ENCODE assay signal across 13 cellular contexts in the genomic region with DNA sequence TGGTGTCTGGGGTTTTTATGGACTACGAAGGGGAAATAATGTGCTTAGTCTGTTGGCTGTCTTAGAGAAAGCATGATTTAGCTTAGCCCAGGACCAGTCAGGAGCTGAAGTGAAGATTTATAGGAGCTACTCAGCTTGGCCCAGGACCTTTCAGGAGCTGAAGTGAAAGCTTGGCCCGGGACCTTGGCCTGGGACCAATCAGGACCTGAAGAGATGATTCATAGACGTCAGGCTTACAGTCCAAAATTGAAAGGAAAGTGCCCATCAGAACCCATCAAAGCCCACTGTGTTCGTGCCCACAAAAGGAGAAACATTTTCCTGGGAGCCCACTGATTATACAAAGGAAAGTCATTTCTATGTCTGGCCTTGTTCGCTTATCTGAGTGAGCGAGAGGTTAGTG. TPM values are rescaled to one million over a fixed set of nuclear protein-coding genes. Genes with fewer than 3 reads are reported as not detected.
A peak's percentile ranks its signal among the peaks of the same experiment; 100 is the strongest.
DNase-seq lines count a peak whose midpoint lies in the region; ATAC-seq and TF ChIP-seq lines count a peak whose summit lies in the region.
"Had no signal": no experiment of that assay in that cellular context is flagged by ENCODE, and none has a peak within 500 bp of the region (broad histone marks: within the 10 kb centered on the region; RNA-seq: fewer than 3 reads in every experiment).

No MANE protein-coding gene starts in this region.

- peak overlapping the region; percentile 47; the same call in 1 of the 2 replicates for H2AFZ ChIP-seq in GM23338

- no peak overlapping the region for H3K27ac ChIP-seq in GM23338 (ENCODE audit: low read depth)
- peak overlapping the region in 4 of 5 donors; percentile 2 to 62 (median 34) for H3K27ac ChIP-seq in adrenal gland
- H3K27ac ChIP-seq in right atrium auricular region, result no peak overlapping the region
- H3K27ac ChIP-seq in tibial nerve, result peak overlapping the region in 3 of 4 donors; percentile 34 to 56 (median 41)
- H3K27ac ChIP-seq: cardiac muscle cell had no signal

- no peak for TF ChIP-seq EP300 in tibial nerve (IDR thresholded peaks at IDR 0.05)

- ATAC-seq in GM23338 (no peak), natural killer cell (no peak)
- ATAC-seq: WTC11 had no signal

- H3K4me1 ChIP-seq in GM23338 (ENCODE audit: insufficient read depth), result no peaks in the 10 kb centered on the region
- peaks cover 0 to 19% of the 10 kb centered on the region in 2 donors for H3K4me1 ChIP-seq in adrenal gland (replicated peaks in 1 of 2)
- peaks cover 0 to 10% of the 10 kb centered on the region in 2 donors for H3K4me1 ChIP-seq in right atrium auricular region
- peaks cover 0 to 40% (median 16%) of the 10 kb centered on the region in 4 donors for H3K4me1 ChIP-seq in tibial nerve

- no peak for TF ChIP-seq CTCF in GM23338 (conservative IDR thresholded peaks at IDR 0.05; ENCODE audit: low read depth in 2 of 2)
- no peak for TF ChIP-seq CTCF in adrenal gland (IDR thresholded peaks at IDR 0.05)
- TF ChIP-seq CTCF in right atrium auricular region (IDR thresholded peaks at IDR 0.05), result no peak
- no peak for TF ChIP-seq CTCF in tibial nerve (IDR thresholded peaks at IDR 0.05)
- TF ChIP-seq CTCF in natural killer cell (IDR thresholded peaks at IDR 0.05), result no peak

- H3K27me3 ChIP-seq in GM23338 (ENCODE audit: insufficient read depth) (no peaks in the 10 kb centered on the region), adrenal gland (no peaks in the 10 kb centered on the region), right atrium auricular region (no peaks in the 10 kb centered on the region), tibial nerve (no peaks in the 10 kb centered on the region)
- H3K27me3 ChIP-seq: cardiac muscle cell, transverse colon had no signal

- H3K4me1 Mint-ChIP-seq in GM23338 (peaks cover 2% of the 10 kb centered on the region; the same call in 2 of the 3 replicates), natural killer cell (no peaks in the 10 kb centered on the region)

- intact Hi-C loops in adrenal gland (cut with DNase I), result no loop called here
- intact Hi-C loops in natural killer cell (cut with micrococcal nuclease), result no loop called here

- H3K27ac Mint-ChIP-seq in GM23338 (no peak overlapping the region), natural killer cell (no peak overlapping the region)
- H3K27ac Mint-ChIP-seq: WTC11 had no signal

- H3K9me2 ChIP-seq in GM23338 (ENCODE audit: insufficient read depth), result 0 out of 2 replicates have a peak, but pooled peaks cover 3% of the 10 kb centered on the region

- H3K4me3 ChIP-seq in GM23338 (no peak overlapping the region), adrenal gland (no peak overlapping the region), right atrium auricular region (no peak overlapping the region), tibial nerve (no peak overlapping the region)
- H3K4me3 ChIP-seq: cardiac muscle cell, transverse colon had no signal

- peaks cover 32% of the 10 kb centered on the region for H3K9me3 Mint-ChIP-seq in GM23338
- H3K9me3 Mint-ChIP-seq in natural killer cell, result peaks cover 0 to 9% of the 10 kb centered on the region in 2 donors

- peaks cover 4% of the 10 kb centered on the region for H3K27me3 Mint-ChIP-seq in GM23338 (ENCODE audit: insufficient read depth, low read depth, poor library complexity)
- peaks cover 0 to 7% of the 10 kb centered on the region in 2 donors for H3K27me3 Mint-ChIP-seq in natural killer cell (ENCODE audit: low read depth in 2 of 2)

- no peak overlapping the region for H3K4me2 ChIP-seq in GM23338

- DNase-seq in GM23338 (ENCODE audit: low spot score), result no peak
- DNase-seq in adrenal gland, result peak; percentile 49 to 85 (median 75)
- peak; percentile 67 for DNase-seq in right atrium auricular region (ENCODE audit: low spot score)
- DNase-seq in tibial nerve (ENCODE audit: low spot score in 2 of 2), result peak in 1 of 2 donors; percentile 24
- no peak for DNase-seq in natural killer cell
- no peak for DNase-seq in AML-193 (lab: John Stamatoyannopoulos, UW)
- no peak for DNase-seq in DMS53 treated with DMSO at 0.1 percent for 48 hours (lab: John Stamatoyannopoulos, UW; ENCODE audit: unreplicated experiment)
- DNase-seq: effector memory CD4-positive, alpha-beta T cell; GOT3; NCI-H1092; transverse colon had no signal

- H3K36me3 Mint-ChIP-seq in GM23338 (ENCODE audit: low read depth), result peaks cover 24% of the 10 kb centered on the region
- H3K36me3 Mint-ChIP-seq in natural killer cell, result peaks cover 11% of the 10 kb centered on the region

- H3K4me3 Mint-ChIP-seq in GM23338 (no peak overlapping the region), natural killer cell (no peak overlapping the region)
- H3K4me3 Mint-ChIP-seq: WTC11 had no signal

- H3K36me3 ChIP-seq in GM23338 (ENCODE audit: insufficient read depth) (peaks cover 12% of the 10 kb centered on the region; the same call in 1 of the 2 replicates), adrenal gland (replicated peaks in 1 of 2) (no peaks in the 10 kb centered on the region), right atrium auricular region (no peaks in the 10 kb centered on the region), tibial nerve (no peaks in the 10 kb centered on the region)
- H3K36me3 ChIP-seq: cardiac muscle cell, transverse colon had no signal

- H4K20me1 ChIP-seq in GM23338 (replicated peaks; ENCODE audit: insufficient read depth), result no peaks in the 10 kb centered on the region

- no peaks in the 10 kb centered on the region for H3F3A ChIP-seq in GM23338 (replicated peaks; ENCODE audit: low read depth)

- TF ChIP-seq POLR2A in adrenal gland (IDR thresholded peaks at IDR 0.05) (no peak), tibial nerve (IDR thresholded peaks at IDR 0.05) (no peak)

- WGBS in adrenal gland, 4 donors, result 38 to 46% (median 44%) methylated on average over 6 of the region's 6 CpGs
- WGBS in tibial nerve, 2 donors, result 25 to 32% methylated on average over 6 of the region's 6 CpGs

- no peaks in the 10 kb centered on the region for H3K79me2 ChIP-seq in GM23338 (replicated peaks; ENCODE audit: insufficient read depth)

- no peaks in the 10 kb centered on the region for H3K9me3 ChIP-seq in adrenal gland (replicated peaks in 1 of 3)
- H3K9me3 ChIP-seq in right atrium auricular region, result peaks cover 0 to 21% of the 10 kb centered on the region in 2 donors
- peaks cover 0 to 20% (median 0%) of the 10 kb centered on the region in 4 donors for H3K9me3 ChIP-seq in tibial nerve

TF ChIP-seq in GM23338, 12 proteins besides CTCF, POLR2A, EP300 and RAD21 (continues in another document):
- TF ChIP-seq ZNF114 (CRISPR knock-in tag; IDR thresholded peaks at IDR 0.05), result no peak
- TF ChIP-seq ETS1 (IDR thresholded peaks at IDR 0.05), result no peak
- no peak for TF ChIP-seq JUNB (IDR thresholded peaks at IDR 0.05; ENCODE audit: unreplicated experiment)
- no peak for TF ChIP-seq NANOG (IDR thresholded peaks at IDR 0.05; ENCODE audit: borderline replicate concordance)

RNA-seq across cellular contexts. Expression of gene MSTO1, which starts 35.6 kb away (rescaled TPM):
- 25.9 and 35.4 TPM in 2 replicates for total RNA-seq in GM23338 (2014; rRNA removed; shearing (Covaris generic))
- 42.2 and 43.5 TPM in 2 replicates for polyA plus RNA-seq in GM23338 (2016; fragmentation: Nextera tagmentation; extraction: Ambion mirVana)
- 10 to 100 TPM in 5 of 8 donors, 1 to 10 TPM in 3; 1.1 to 50.5 (median 17.6) TPM for total RNA-seq in adrenal gland
- 10 to 100 TPM; 40.1 to 54.3 (median 44.0) TPM for polyA plus RNA-seq in adrenal gland
- 1 to 10 TPM; 4.4 to 4.8 TPM for total RNA-seq in right atrium auricular region
- 10 to 100 TPM; 16.4 to 41.4 (median 20.9) TPM for total RNA-seq in tibial nerve
- total RNA-seq in natural killer cell, result 10 to 100 TPM; 44.7 to 53.6 (median 46.7) TPM

RNA-seq across cellular contexts. Expression of gene YY1AP1, which starts 42.9 kb away (rescaled TPM):
- total RNA-seq in GM23338 (2014; rRNA removed; shearing (Covaris generic)), result 46.4 and 66.5 TPM in 2 replicates
- 18.8 and 21.2 TPM in 2 replicates for polyA plus RNA-seq in GM23338 (2016; fragmentation: Nextera tagmentation; extraction: Ambion mirVana)
- total RNA-seq in adrenal gland, result 10 to 100 TPM; 48.9 to 65.1 (median 57.9) TPM
- 10 to 100 TPM; 44.0 to 70.4 (median 57.8) TPM for polyA plus RNA-seq in adrenal gland
- 10 to 100 TPM; 54.0 to 90.8 TPM for total RNA-seq in right atrium auricular region
- total RNA-seq in tibial nerve, result 100 to 1,000 TPM; 170 to 253 (median 196) TPM
- total RNA-seq in natural killer cell, result 100 to 1,000 TPM; 115 to 133 (median 115) TPM

RNA-seq across cellular contexts. Expression of gene DAP3, which starts 43.2 kb away (rescaled TPM):
- 56.0 and 90.1 TPM in 2 replicates for total RNA-seq in GM23338 (2014; rRNA removed; shearing (Covaris generic))
- 88.9 and 89.8 TPM in 2 replicates for polyA plus RNA-seq in GM23338 (2016; fragmentation: Nextera tagmentation; extraction: Ambion mirVana)
- 100 to 1,000 TPM in 5 of 8 donors, 10 to 100 TPM in 3; 85.4 to 186 (median 117) TPM for total RNA-seq in adrenal gland
- polyA plus RNA-seq in adrenal gland, result 100 to 1,000 TPM; 101 to 169 (median 114) TPM
- total RNA-seq in right atrium auricular region, result 100 to 1,000 TPM in 1 of 2 donors, 10 to 100 TPM in 1; 76.8 to 120 TPM
- total RNA-seq in tibial nerve, result 100 to 1,000 TPM; 101 to 159 (median 138) TPM
- 10 to 100 TPM; 83.9 to 97.5 (median 96.4) TPM for total RNA-seq in natural killer cell

Comparison
In these comparisons a context has a peak if more than half of its experiments do, and no peak if none do; other contexts are left out.
1. DNase-seq: peak in adrenal gland (7 of 7) and right atrium auricular region (single experiment); none in GM23338 (single experiment), natural killer cell (single experiment), AML-193 (0 of 2) and DMS53 treated with DMSO at 0.1 percent for 48 hours (single experiment).
2. H3K27ac ChIP-seq: peak in adrenal gland (4 of 5) and tibial nerve (3 of 4); none in GM23338 (single experiment) and right atrium auricular region (0 of 2).